15 cellular contexts compared by ENCODE assay signal in the genomic region with DNA sequence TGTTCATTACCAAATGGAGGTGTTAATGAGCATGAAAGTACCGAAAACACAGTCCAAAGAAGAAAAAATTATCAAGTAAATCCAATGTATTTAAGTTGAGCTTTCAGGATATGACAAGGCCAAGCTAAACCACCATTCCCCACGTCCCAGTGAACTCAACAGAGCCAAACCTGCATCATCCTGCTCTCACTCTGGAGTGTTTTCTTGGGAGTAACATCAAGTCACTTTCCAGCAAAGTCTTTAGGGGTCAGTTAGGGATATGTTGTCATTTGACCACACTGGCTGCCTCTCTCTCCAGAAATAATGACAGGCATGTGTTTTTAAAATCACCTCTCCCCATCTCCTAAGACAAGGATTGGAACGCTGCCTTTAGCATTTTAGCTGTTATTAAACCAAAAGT.
DNase-seq lines count a peak whose midpoint lies in the region; ATAC-seq and FAIRE-seq lines count a peak whose summit lies in the region.
"Had no signal": no experiment of that assay in that cellular context is flagged by ENCODE, and none has a peak within 500 bp of the region (broad histone marks: within the 10 kb centered on the region; RNA-seq: fewer than 3 reads in every experiment).

No MANE protein-coding gene starts in this region.

- DNase-seq in LHCN-M2 (ENCODE audit: low read depth) (peak; percentile 20), adipocyte (ENCODE audit: low read depth) (peak; percentile 34), iris pigment epithelial cell (ENCODE audit: low read depth) (peak; percentile 6), RCC 7860 (ENCODE audit: low spot score) (no peak)
- DNase-seq in activated naive CD4-positive, alpha-beta T cell treated with Interleukin-2 at 50 U/mL for 16 hours: no peak
- DNase-seq: activated effector memory CD4-positive, alpha-beta T cell treated with anti-CD3 and anti-CD28 coated beads, Interleukin-2, amount 50 U/mL, for 16 hours; erythroblast; NCI-H2171; small intestine; stimulated activated CD4-positive, alpha-beta T cell treated with anti-CD3 and anti-CD28 coated beads, Interleukin-4, amount 100 ng/mL, for 4 hours; T-helper 1 cell; transverse colon had no signal

- H3K4me1 ChIP-seq in adipocyte (ENCODE audit: control insufficient read depth, insufficient read depth, low read length): peaks cover 23% of the 10 kb centered on the region
- H3K4me1 ChIP-seq in skeletal muscle satellite cell (ENCODE audit: control insufficient read depth, insufficient read depth, low read length): peaks cover 10% of the 10 kb centered on the region
- H3K4me1 ChIP-seq: BLaER1 had no signal

- no peak overlapping the region for H3K4me3 ChIP-seq in adipocyte (ENCODE audit: low read length)
- no peak overlapping the region for H3K4me3 ChIP-seq in skeletal muscle satellite cell (ENCODE audit: low read length)
- H3K4me3 ChIP-seq: BLaER1, transverse colon had no signal

- no peak for ATAC-seq in GM21447 (IDR thresholded peaks at IDR 0.05; ENCODE audit: unreplicated experiment)

- FAIRE-seq in RCC 7860 (lab: Jason Lieb, UNC): no peak
- FAIRE-seq: small intestine had no signal

- no peak overlapping the region for H3K9ac ChIP-seq in adipocyte (ENCODE audit: low read length)
- no peak overlapping the region for H3K9ac ChIP-seq in skeletal muscle satellite cell (ENCODE audit: low read depth, low read length)
- H3K9ac ChIP-seq: BLaER1 had no signal

- H3K36me3 ChIP-seq in adipocyte (ENCODE audit: control insufficient read depth, insufficient read depth, low read length, severe bottlenecking): no peaks in the 10 kb centered on the region
- H3K36me3 ChIP-seq in skeletal muscle satellite cell (ENCODE audit: insufficient read depth, low read length): no peaks in the 10 kb centered on the region

- H3K4me2 ChIP-seq in skeletal muscle satellite cell (ENCODE audit: low read length): peak overlapping the region; percentile 38
- H3K4me2 ChIP-seq: BLaER1 had no signal

- H3K27me3 ChIP-seq in adipocyte (replicated peaks; ENCODE audit: control insufficient read depth, insufficient read depth, low read length): no peaks in the 10 kb centered on the region
- H3K27me3 ChIP-seq in skeletal muscle satellite cell (ENCODE audit: control insufficient read depth, insufficient read depth, low read length): no peaks in the 10 kb centered on the region
- H3K27me3 ChIP-seq: BLaER1, transverse colon had no signal

- no peaks in the 10 kb centered on the region for H3K9me3 ChIP-seq in adipocyte (ENCODE audit: control insufficient read depth, low read length)
- no peaks in the 10 kb centered on the region for H3K9me3 ChIP-seq in skeletal muscle satellite cell (replicated peaks; ENCODE audit: low read length)
- H3K9me3 ChIP-seq: BLaER1, transverse colon had no signal

Comparison
In these comparisons a context has a peak if more than half of its experiments do, and no peak if none do; other contexts are left out.
1. DNase-seq: peak in LHCN-M2 (single experiment), adipocyte (single experiment) and iris pigment epithelial cell (single experiment); none in activated naive CD4-positive, alpha-beta T cell treated with Interleukin-2 at 50 U/mL for 16 hours (single experiment) and RCC 7860 (single experiment).